Comparison of ENCODE assay signal across 1 cellular context in the genomic region with DNA sequence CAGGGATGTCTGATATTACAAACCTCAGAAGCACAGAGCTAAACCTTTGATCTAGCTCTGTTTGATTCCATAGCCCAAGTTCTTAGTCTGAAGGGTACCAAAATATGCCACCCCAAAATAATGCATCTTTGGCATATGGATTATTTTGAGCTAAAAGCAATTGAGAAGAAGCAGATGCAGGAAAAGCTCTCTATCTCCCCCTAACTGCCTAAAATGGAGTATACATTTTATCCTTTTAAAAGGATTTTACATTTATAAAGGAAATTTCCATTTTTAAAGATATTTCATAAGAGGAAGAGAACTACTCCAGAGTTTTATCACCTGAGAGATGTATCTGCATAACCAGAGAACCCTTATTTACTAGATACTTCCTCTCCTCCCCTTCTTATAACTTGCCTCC.
TF ChIP-seq lines count a peak whose summit lies in the region.

No MANE protein-coding gene starts in this region.

TF ChIP-seq in Ishikawa, 13 proteins besides CTCF, POLR2A, EP300 and RAD21 (continued from another document):
- TF ChIP-seq REST (IDR thresholded peaks at IDR 0.05; ENCODE audit: low read depth) (no peak), MAX (IDR thresholded peaks at IDR 0.05) (no peak), TEAD4 (IDR thresholded peaks at IDR 0.05) (no peak)
